In genomic region chr2:127852388-127852787, GRCh38 we compare ENCODE assay signal across 25 cellular contexts.
"Had no signal": no experiment of that assay in that cellular context is flagged by ENCODE, and none has a peak within 500 bp of the region (broad histone marks: within the 10 kb centered on the region; RNA-seq: fewer than 3 reads in every experiment).

No MANE protein-coding gene starts in this region.

- H3K36me3 Mint-ChIP-seq: natural killer cell had no signal

- H3K27me3 ChIP-seq: dorsolateral prefrontal cortex, foreskin keratinocyte, gastroesophageal sphincter, heart left ventricle, hepatocyte, ovary, spleen, transverse colon, upper lobe of right lung, uterus had no signal

- H3K27ac Mint-ChIP-seq: memory B cell; stimulated activated naive B cell treated with anti-CD40 and anti-IgM and Interleukin-4, amounts not matched to agents 10 μg/mL and 1 μg/mL and 100 μg/mL, for 72 hours had no signal

- H3K9me3 Mint-ChIP-seq: memory B cell; natural killer cell; stimulated activated naive B cell treated with anti-CD40 and anti-IgM and Interleukin-4, amounts not matched to agents 10 μg/mL and 1 μg/mL and 100 μg/mL, for 72 hours; stimulated activated naive CD8-positive, alpha-beta T cell treated with anti-CD3 and anti-CD28 coated beads, Interleukin-15, Interleukin-2, amounts not matched to agents 100 ng/mL and 50 ng/mL, for 24 hours had no signal

- H3K36me3 ChIP-seq: ovary, uterus had no signal

- H3K4me2 ChIP-seq: hepatocyte had no signal

- H3K27me3 Mint-ChIP-seq: memory B cell; stimulated activated naive B cell treated with anti-CD40 and anti-IgM and Interleukin-4, amounts not matched to agents 10 μg/mL and 1 μg/mL and 100 μg/mL, for 72 hours; stimulated activated naive CD8-positive, alpha-beta T cell treated with anti-CD3 and anti-CD28 coated beads, Interleukin-15, Interleukin-2, amounts not matched to agents 100 ng/mL and 50 ng/mL, for 24 hours had no signal

- FAIRE-seq: kidney had no signal

- H3K4me1 ChIP-seq: foreskin keratinocyte had no signal

- H2AFZ ChIP-seq: hepatocyte had no signal

- DNase-seq: dorsolateral prefrontal cortex; effector CD4-positive, alpha-beta T cell; foreskin keratinocyte; heart left ventricle; kidney; natural killer cell; occipital lobe; ovary; posterior cingulate gyrus; psoas muscle; right cardiac atrium; spleen; stimulated activated CD4-positive, alpha-beta T cell treated with anti-CD3 and anti-CD28 coated beads, Interleukin-4, amount 100 ng/mL, for 4 hours; stimulated activated naive B cell treated with anti-CD40 and anti-IgM and Interleukin-4, amounts not matched to agents 10 μg/mL and 1 μg/mL and 100 μg/mL, for 72 hours; transverse colon; upper lobe of right lung; uterus had no signal

- ATAC-seq: foreskin keratinocyte; gastroesophageal sphincter; heart left ventricle; left lobe of liver; natural killer cell; psoas muscle; right cardiac atrium; stimulated activated naive B cell treated with anti-CD40 and anti-IgM and Interleukin-4, amounts not matched to agents 10 μg/mL and 1 μg/mL and 100 μg/mL, for 72 hours; upper lobe of right lung had no signal

- H3K9me3 ChIP-seq: gastroesophageal sphincter, heart left ventricle, ovary, psoas muscle, spleen, thoracic aorta, transverse colon, upper lobe of right lung, uterus had no signal

- H3K4me3 ChIP-seq: dorsolateral prefrontal cortex, gastroesophageal sphincter, heart left ventricle, hepatocyte, lung, ovary, psoas muscle, skin epidermis, spleen, thoracic aorta, transverse colon, upper lobe of right lung, uterus had no signal

- H3K27ac ChIP-seq: dorsolateral prefrontal cortex, foreskin keratinocyte, gastroesophageal sphincter, heart left ventricle, hepatocyte, ovary, psoas muscle, skin epidermis, spleen, thoracic aorta, transverse colon, upper lobe of right lung, uterus had no signal

- H3K4me3 Mint-ChIP-seq: memory B cell; natural killer cell; stimulated activated naive B cell treated with anti-CD40 and anti-IgM and Interleukin-4, amounts not matched to agents 10 μg/mL and 1 μg/mL and 100 μg/mL, for 72 hours; stimulated activated naive CD8-positive, alpha-beta T cell treated with anti-CD3 and anti-CD28 coated beads, Interleukin-15, Interleukin-2, amounts not matched to agents 100 ng/mL and 50 ng/mL, for 24 hours had no signal
